Comparison of ENCODE assay signal across 2 cellular contexts in the genomic region with DNA sequence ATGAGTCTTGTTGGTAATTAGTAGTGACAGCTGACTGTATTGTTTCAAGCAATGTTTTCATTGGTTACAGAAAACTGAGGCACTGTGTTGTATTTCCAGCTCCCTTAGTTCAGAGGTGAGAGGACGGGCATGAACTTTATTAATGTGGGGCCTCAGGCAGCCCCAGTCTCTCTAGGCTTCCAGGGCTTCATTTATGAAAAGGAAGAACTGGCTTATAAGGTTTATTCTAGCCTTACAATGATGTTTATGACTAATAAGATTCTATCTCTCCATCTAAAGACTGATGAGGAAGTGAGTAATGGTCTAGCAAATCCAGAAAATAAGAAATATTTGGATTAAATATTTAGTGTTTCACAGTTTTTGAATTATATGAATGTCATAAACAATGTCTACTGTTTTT.
TF ChIP-seq lines count a peak whose summit lies in the region.

No MANE protein-coding gene starts in this region.

TF ChIP-seq in SK-N-SH treated with all-trans-retinoic acid at 6 μM for 48 hours, 23 proteins besides CTCF, POLR2A, EP300 and RAD21 (continued from another document):
- TF ChIP-seq ISL1 (CRISPR knock-in tag; IDR thresholded peaks at IDR 0.05): no peak
- no peak for TF ChIP-seq ZNF8 (CRISPR knock-in tag; IDR thresholded peaks at IDR 0.05)
- no peak for TF ChIP-seq ARNTL (CRISPR knock-in tag; IDR thresholded peaks at IDR 0.05; ENCODE audit: borderline replicate concordance, low read depth)
- TF ChIP-seq RARB (CRISPR knock-in tag; IDR thresholded peaks at IDR 0.05): no peak
- TF ChIP-seq PPARA (CRISPR knock-in tag; IDR thresholded peaks at IDR 0.05; ENCODE audit: borderline replicate concordance): no peak
- no peak for TF ChIP-seq TCF4 (CRISPR knock-in tag; IDR thresholded peaks at IDR 0.05; ENCODE audit: borderline replicate concordance)
- no peak for TF ChIP-seq ZNF565 (CRISPR knock-in tag; conservative IDR thresholded peaks at IDR 0.05; ENCODE audit: low read depth)
- TF ChIP-seq OSR1 (CRISPR knock-in tag; IDR thresholded peaks at IDR 0.05): no peak
- no peak for TF ChIP-seq ZFP3 (CRISPR knock-in tag; IDR thresholded peaks at IDR 0.05)
- TF ChIP-seq, protein P1, sequence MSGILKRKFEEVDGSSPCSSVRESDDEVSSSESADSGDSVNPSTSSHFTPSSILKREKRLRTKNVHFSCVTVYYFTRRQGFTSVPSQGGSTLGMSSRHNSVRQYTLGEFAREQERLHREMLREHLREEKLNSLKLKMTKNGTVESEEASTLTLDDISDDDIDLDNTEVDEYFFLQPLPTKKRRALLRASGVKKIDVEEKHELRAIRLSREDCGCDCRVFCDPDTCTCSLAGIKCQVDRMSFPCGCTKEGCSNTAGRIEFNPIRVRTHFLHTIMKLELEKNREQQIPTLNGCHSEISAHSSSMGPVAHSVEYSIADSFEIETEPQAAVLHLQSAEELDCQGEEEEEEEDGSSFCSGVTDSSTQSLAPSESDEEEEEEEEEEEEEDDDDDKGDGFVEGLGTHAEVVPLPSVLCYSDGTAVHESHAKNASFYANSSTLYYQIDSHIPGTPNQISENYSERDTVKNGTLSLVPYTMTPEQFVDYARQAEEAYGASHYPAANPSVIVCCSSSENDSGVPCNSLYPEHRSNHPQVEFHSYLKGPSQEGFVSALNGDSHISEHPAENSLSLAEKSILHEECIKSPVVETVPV (CRISPR knock-in tag; IDR thresholded peaks at IDR 0.05): no peak
- TF ChIP-seq ESRRG (CRISPR knock-in tag; IDR thresholded peaks at IDR 0.05): no peak
- no peak for TF ChIP-seq BACH2 (CRISPR knock-in tag; IDR thresholded peaks at IDR 0.05; ENCODE audit: borderline replicate concordance)
- no peak for TF ChIP-seq ZNF70 (CRISPR knock-in tag; IDR thresholded peaks at IDR 0.05)

TF ChIP-seq in endothelial cell of umbilical vein, 7 proteins besides CTCF, POLR2A, EP300 and RAD21 (continued from another document):
- TF ChIP-seq, protein P2, sequence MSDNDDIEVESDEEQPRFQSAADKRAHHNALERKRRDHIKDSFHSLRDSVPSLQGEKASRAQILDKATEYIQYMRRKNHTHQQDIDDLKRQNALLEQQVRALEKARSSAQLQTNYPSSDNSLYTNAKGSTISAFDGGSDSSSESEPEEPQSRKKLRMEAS (IDR thresholded peaks at IDR 0.05; ENCODE audit: insufficient read depth, insufficient read length): no peak
- peak; percentile 65 for TF ChIP-seq JUN (IDR thresholded peaks at IDR 0.05; ENCODE audit: borderline replicate concordance, insufficient read depth, insufficient read length, low read depth)
